36 cellular contexts compared by ENCODE assay signal in the genomic region with DNA sequence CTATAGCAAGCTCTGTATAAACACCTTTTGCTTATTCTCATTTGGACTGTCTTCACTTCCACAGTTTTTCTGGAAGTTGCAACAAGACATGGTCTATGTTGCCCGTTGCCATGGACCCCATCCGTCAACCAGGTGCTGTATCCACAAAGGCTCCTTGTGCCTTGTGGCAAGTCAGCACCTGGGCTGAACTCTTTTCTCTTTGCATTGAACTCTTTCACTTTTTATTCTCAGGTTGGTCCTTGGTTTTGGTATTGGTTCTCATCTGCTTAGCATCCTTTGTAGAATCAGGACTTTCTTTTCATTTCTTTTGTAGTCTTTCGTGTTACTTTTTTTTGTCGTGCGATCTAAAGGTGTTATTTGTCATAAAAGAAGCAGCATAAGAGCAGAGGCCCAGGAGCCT. TPM values are rescaled to one million over a fixed set of nuclear protein-coding genes. Genes with fewer than 3 reads are reported as not detected.
"Had no signal": no experiment of that assay in that cellular context is flagged by ENCODE, and none has a peak within 500 bp of the region (broad histone marks: within the 10 kb centered on the region; RNA-seq: fewer than 3 reads in every experiment).

No MANE protein-coding gene starts in this region.

- H3K4me3 ChIP-seq: MG63 had no signal

- H3K36me3 ChIP-seq: MG63 had no signal

- DNase-seq: Karpas-422, Kasumi-1, MG63, MV-4-11, NCI-H1048, NCI-H1092, NCI-H1092 treated with DMSO at 0.1 percent for 48 hours, NCI-H1105, NCI-H1105 treated with DMSO at 0.1 percent for 48 hours, NCI-H1417 treated with DMSO at 0.1 percent for 48 hours, NCI-H1436, NCI-H1436 treated with DMSO at 0.1 percent for 48 hours, NCI-H146, NCI-H1694, NCI-H1694 treated with DMSO at 0.1 percent for 48 hours, NCI-H187, NCI-H187 treated with DMSO at 0.1 percent for 48 hours, NCI-H1930, NCI-H2029, NCI-H2029 treated with DMSO at 0.1 percent for 48 hours, NCI-H2081 treated with DMSO at 0.1 percent for 48 hours, NCI-H2107, NCI-H2171, NCI-H2171 treated with DMSO at 0.1 percent for 48 hours, NCI-H2227 treated with DMSO at 0.1 percent for 48 hours, NCI-H226, NCI-H345, NCI-H446, NCI-H446 treated with DMSO at 0.1 percent for 48 hours, NCI-H510A, NCI-H510A treated with DMSO at 0.1 percent for 48 hours, NCI-H524 treated with DMSO at 0.1 percent for 48 hours had no signal

- H3K27me3 ChIP-seq: MG63 had no signal

- H3K9me3 ChIP-seq: MG63 had no signal

RNA-seq across cellular contexts. Expression of a gene that starts 5.0 kb away (rescaled TPM):
- total RNA-seq: LHCN-M2, MCF 10A, NCI-H460 had no signal

RNA-seq across cellular contexts. Expression of a gene that starts 32.0 kb away (rescaled TPM):
- total RNA-seq: LHCN-M2, M059J, MCF 10A, NCI-H460 had no signal

RNA-seq across cellular contexts. Expression of a gene that starts 45.4 kb away (rescaled TPM):
- total RNA-seq: LHCN-M2, MCF 10A, NCI-H460 had no signal
